ENCODE assay signal across 9 cellular contexts in genomic region chr19:4208385-4209094, GRCh38. TPM values are rescaled to one million over a fixed set of nuclear protein-coding genes. Genes with fewer than 3 reads are reported as not detected.
DNase-seq lines count a peak whose midpoint lies in the region; ATAC-seq and TF ChIP-seq lines count a peak whose summit lies in the region.
"Had no signal": no experiment of that assay in that cellular context is flagged by ENCODE, and none has a peak within 500 bp of the region (broad histone marks: within the 10 kb centered on the region; RNA-seq: fewer than 3 reads in every experiment).

No MANE protein-coding gene starts in this region.

- no peaks in the 10 kb centered on the region for H3K27me3 ChIP-seq in fibroblast of lung (ENCODE audit: control insufficient read depth, insufficient read depth, low read length)
- H3K27me3 ChIP-seq in left lung, result peaks cover 0 to 20% of the 10 kb centered on the region in 2 donors

- no peak for ATAC-seq in HG03521 (IDR thresholded peaks at IDR 0.05; ENCODE audit: unreplicated experiment)
- no peak for ATAC-seq in left lung
- no peak for ATAC-seq in GM18909 (IDR thresholded peaks at IDR 0.05; ENCODE audit: poor library complexity, unreplicated experiment)

- H3K4me2 ChIP-seq in fibroblast of lung (ENCODE audit: extremely low read depth, insufficient read depth, low read length), result no peak overlapping the region

- H3K4me1 ChIP-seq in fibroblast of lung (ENCODE audit: control insufficient read depth, extremely low read depth, insufficient read depth, low read length), result peaks cover 3% of the 10 kb centered on the region
- no peaks in the 10 kb centered on the region for H3K4me1 ChIP-seq in left lung

- intact Hi-C loops in left lung (cut with DNase I), result no loop called here

- H3K79me2 ChIP-seq in fibroblast of lung (ENCODE audit: control insufficient read depth, insufficient read depth, low read length), result no peaks in the 10 kb centered on the region

- H3K4me3 ChIP-seq in fibroblast of lung (replicated peaks in 1 of 4; ENCODE audit: control extremely low read depth in 1 of 4, insufficient read depth in 1 of 4, low read depth in 3 of 4, low read length in 4 of 4), result no peak overlapping the region
- no peak overlapping the region for H3K4me3 ChIP-seq in left lung

- H3K27ac ChIP-seq in fibroblast of lung (ENCODE audit: insufficient read depth, low read length), result no peak overlapping the region
- no peak overlapping the region for H3K27ac ChIP-seq in left lung

- H3K9me3 ChIP-seq in fibroblast of lung (ENCODE audit: control insufficient read depth, insufficient read depth, low read depth, low read length) (no peaks in the 10 kb centered on the region), left lung (no peaks in the 10 kb centered on the region)

- TF ChIP-seq CTCF in GM10266 (IDR thresholded peaks at IDR 0.05; ENCODE audit: control insufficient read depth, insufficient read depth, low read depth, missing control alignments) (peak; percentile 63), fibroblast of lung (conservative IDR thresholded peaks at IDR 0.05 in 1 of 2, IDR thresholded peaks at IDR 0.05 in 1 of 2; ENCODE audit: low read depth in 1 of 2, low read length in 2 of 2) (peak; percentile 41 to 52), left lung (IDR thresholded peaks at IDR 0.05) (peak in 1 of 2 donors; percentile 9)

- in situ Hi-C loops in ACHN (cut with HindIII; ENCODE audit: low pct_ligation_motif_present, low pct_unique_long_range_greater_than_20kb, low sequenced_read_pairs), result no loop called here

- no peaks in the 10 kb centered on the region for H3K36me3 ChIP-seq in fibroblast of lung (ENCODE audit: control insufficient read depth, insufficient read depth, low read length)
- H3K36me3 ChIP-seq in left lung, result no peaks in the 10 kb centered on the region

- DNase-seq in ACHN (peak; percentile 63), GM10266 (ENCODE audit: extremely low spot score) (peak; percentile 61), NCI-H510A treated with DMSO at 0.1 percent for 48 hours (lab: John Stamatoyannopoulos, UW) (peak; percentile 75), fibroblast of lung (ENCODE audit: low read depth in 2 of 2) (peak in 1 of 2 donors; percentile 32), inferior parietal cortex (ENCODE audit: extremely low spot score) (no peak), left lung (no peak)

- no peaks in the 10 kb centered on the region for H4K20me1 ChIP-seq in fibroblast of lung (ENCODE audit: control insufficient read depth, extremely low read depth, insufficient read depth, low read length)

- no peak overlapping the region for H3K9ac ChIP-seq in fibroblast of lung (ENCODE audit: insufficient read depth, low read length)

- H2AFZ ChIP-seq in fibroblast of lung (ENCODE audit: low read length), result no peak overlapping the region

RNA-seq across cellular contexts. Expression of gene EBI3, which starts 20.8 kb away (rescaled TPM):
- not detected in 2 replicates for total RNA-seq in fibroblast of lung
- polyA plus RNA-seq in fibroblast of lung, result 0.05 and 0.14 TPM in 2 replicates
- not detected in 2 replicates for polyA plus RNA-seq in fibroblast of lung (2012)
- not detected in 2 replicates for polyA minus RNA-seq in fibroblast of lung (ENCODE audit: low replicate concordance)
- total RNA-seq in left lung, result 1 to 10 TPM; 1.5 to 6.0 TPM

RNA-seq across cellular contexts. Expression of gene ANKRD24, which starts 26.1 kb away (rescaled TPM):
- total RNA-seq in fibroblast of lung (2.3 and 2.6 TPM in 2 replicates), left lung (1 to 10 TPM in 1 of 2 donors, under 1 TPM in 1; 0.58 to 2.1 TPM)
- 0.09 and 0.14 TPM in 2 replicates for polyA plus RNA-seq in fibroblast of lung
- polyA plus RNA-seq in fibroblast of lung (2012), result 0.17 and 0.26 TPM in 2 replicates
- 3.6 TPM in 1 of 2 replicates, not detected in the other for polyA minus RNA-seq in fibroblast of lung (ENCODE audit: low replicate concordance)

RNA-seq across cellular contexts. Expression of gene SIRT6, which starts 26.2 kb away (rescaled TPM):
- total RNA-seq in fibroblast of lung (9.2 and 10.0 TPM in 2 replicates), left lung (10 to 100 TPM; 20.8 to 21.9 TPM)
- polyA plus RNA-seq in fibroblast of lung, result 8.8 and 11.0 TPM in 2 replicates
- 12.0 and 18.6 TPM in 2 replicates for polyA plus RNA-seq in fibroblast of lung (2012)
- polyA minus RNA-seq in fibroblast of lung (ENCODE audit: low replicate concordance), result 4.7 and 7.3 TPM in 2 replicates

RNA-seq across cellular contexts. Expression of gene YJU2, which starts 38.3 kb away (rescaled TPM):
- 12.6 and 14.7 TPM in 2 replicates for total RNA-seq in fibroblast of lung
- polyA plus RNA-seq in fibroblast of lung, result 10.7 and 16.3 TPM in 2 replicates
- polyA plus RNA-seq in fibroblast of lung (2012), result 13.8 and 17.9 TPM in 2 replicates
- polyA minus RNA-seq in fibroblast of lung (ENCODE audit: low replicate concordance), result 4.5 and 8.9 TPM in 2 replicates
- 10 to 100 TPM; 13.2 to 16.9 TPM for total RNA-seq in left lung

RNA-seq across cellular contexts. Expression of gene CREB3L3, which starts 55.1 kb away (rescaled TPM):
- 0.17 TPM in 1 of 2 replicates, not detected in the other for total RNA-seq in fibroblast of lung
- not detected in 2 replicates for polyA plus RNA-seq in fibroblast of lung
- not detected in 2 replicates for polyA plus RNA-seq in fibroblast of lung (2012)
- polyA minus RNA-seq in fibroblast of lung (ENCODE audit: low replicate concordance), result not detected in 2 replicates
- not detected for total RNA-seq in left lung
- total RNA-seq: activated naive CD4-positive, alpha-beta T cell treated with anti-CD3 and anti-CD28 coated beads for 36 hours had no signal

Comparison
In these comparisons a context has a peak if more than half of its experiments do, and no peak if none do; other contexts are left out.
1. DNase-seq: peak in ACHN (single experiment), GM10266 (single experiment) and NCI-H510A treated with DMSO at 0.1 percent for 48 hours (single experiment); none in inferior parietal cortex (single experiment) and left lung (0 of 2).